ENCODE assay signal across 21 cellular contexts in the genomic region with DNA sequence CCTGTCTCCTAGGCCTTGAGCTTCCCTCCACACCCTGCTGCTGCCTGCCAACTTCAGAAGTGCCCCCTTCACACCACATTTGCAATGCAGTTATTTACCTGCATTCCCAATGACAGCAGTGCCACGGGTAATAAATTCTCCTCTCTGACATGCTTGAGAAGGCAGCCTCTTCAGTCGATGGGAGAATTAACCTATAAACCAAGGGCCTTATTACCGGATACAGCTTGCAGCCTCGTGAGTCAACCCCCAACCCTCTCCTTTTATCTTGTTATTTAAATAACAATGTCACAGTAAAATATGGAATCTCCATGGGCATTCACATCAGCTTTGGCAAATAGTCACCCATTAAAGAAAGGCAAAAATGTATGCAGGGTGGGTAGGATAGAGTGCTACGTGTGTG. TPM values are rescaled to one million over a fixed set of nuclear protein-coding genes. Genes with fewer than 3 reads are reported as not detected.
DNase-seq lines count a peak whose midpoint lies in the region; ATAC-seq and TF ChIP-seq lines count a peak whose summit lies in the region.
"Had no signal": no experiment of that assay in that cellular context is flagged by ENCODE, and none has a peak within 500 bp of the region (broad histone marks: within the 10 kb centered on the region; RNA-seq: fewer than 3 reads in every experiment).

No MANE protein-coding gene starts in this region.

- no peak overlapping the region for H3K4me3 ChIP-seq in kidney epithelial cell (ENCODE audit: low read depth, low read length)
- no peak overlapping the region for H3K4me3 ChIP-seq in H7 (ENCODE audit: insufficient read depth, low read depth, low read length)
- H3K4me3 ChIP-seq: A549; BLaER1 treated with 17β-estradiol and CSF1 and Interleukin-3, amounts not matched to agents 10 nM and 100 nM had no signal

- no peak for ATAC-seq in GM19023 (IDR thresholded peaks at IDR 0.05; ENCODE audit: unreplicated experiment)
- ATAC-seq: A549; stimulated activated naive B cell treated with anti-CD40 and anti-IgM and Interleukin-4, amounts not matched to agents 10 μg/mL and 1 μg/mL and 100 μg/mL, for 72 hours had no signal

- DNase-seq in DMS153 (lab: John Stamatoyannopoulos, UW) = peak; percentile 52
- peak; percentile 49 to 94 (median 80) for DNase-seq in NCI-H1417 (lab: John Stamatoyannopoulos, UW)
- peak; percentile 63 to 72 for DNase-seq in NCI-H524 (lab: John Stamatoyannopoulos, UW)
- peak; percentile 51 for DNase-seq in kidney epithelial cell (ENCODE audit: low read depth)
- DNase-seq in activated CD8-positive, alpha-beta memory T cell treated with anti-CD3 and anti-CD28 coated beads for 24 hours = no peak
- DNase-seq in foreskin melanocyte = no peak
- no peak for DNase-seq in H7
- DNase-seq: activated CD4-positive, alpha-beta memory T cell treated with anti-CD3 and anti-CD28 coated beads, Interleukin-2, amount 10 ng/mL, durations not matched to agents 7 days and 5 days; activated naive CD4-positive, alpha-beta T cell treated with anti-CD3 and anti-CD28 coated beads for 36 hours; activated T-cell treated with anti-CD3 and anti-CD28 coated beads, Interleukin-2, amount 50 U/mL, for 24 hours; DMS 273 treated with DMSO at 0.1 percent for 48 hours; IMR-90; kidney; mesenchymal stem cell; NCI-H2171; Right ventricle myocardium superior; stimulated activated naive B cell treated with anti-CD40 and anti-IgM and Interleukin-4, amounts not matched to agents 10 μg/mL and 1 μg/mL and 100 μg/mL, for 72 hours had no signal

- H3K27me3 ChIP-seq in kidney epithelial cell (ENCODE audit: control insufficient read depth, insufficient read depth, low read length) (no peaks in the 10 kb centered on the region), H7 (ENCODE audit: control insufficient read depth, insufficient read depth, low read length) (no peaks in the 10 kb centered on the region)
- H3K27me3 ChIP-seq: BLaER1 treated with 17β-estradiol and CSF1 and Interleukin-3, amounts not matched to agents 10 nM and 100 nM had no signal

- no peaks in the 10 kb centered on the region for H3K36me3 ChIP-seq in kidney epithelial cell (ENCODE audit: control insufficient read depth, insufficient read depth, low read length)
- H3K36me3 ChIP-seq in H7 (replicated peaks; ENCODE audit: control insufficient read depth, insufficient read depth, low read length) = no peaks in the 10 kb centered on the region
- H3K36me3 ChIP-seq: BLaER1 treated with 17β-estradiol and CSF1 and Interleukin-3, amounts not matched to agents 10 nM and 100 nM had no signal

- no peak for TF ChIP-seq CTCF in kidney epithelial cell (IDR thresholded peaks at IDR 0.05; ENCODE audit: insufficient read depth, low read length, poor library complexity, severe bottlenecking)

RNA-seq across cellular contexts. Expression of gene LGI2, which starts 34.7 kb away (rescaled TPM):
- total RNA-seq in kidney epithelial cell = 0.25 and 0.75 TPM in 2 replicates
- total RNA-seq in H7 (2014; rRNA removed; shearing (Covaris generic)) = 0.94 and 3.1 TPM in 2 replicates
- total RNA-seq: activated CD4-positive, alpha-beta memory T cell treated with anti-CD3 and anti-CD28 coated beads, Interleukin-2, amount 10 ng/mL, durations not matched to agents 7 days and 5 days; activated naive CD4-positive, alpha-beta T cell treated with anti-CD3 and anti-CD28 coated beads for 36 hours; IMR-90; MCF 10A had no signal

Comparison
In these comparisons a context has a peak if more than half of its experiments do, and no peak if none do; other contexts are left out.
1. DNase-seq: peak in DMS153 (single experiment), NCI-H1417 (3 of 3), NCI-H524 (2 of 2) and kidney epithelial cell (single experiment); none in activated CD8-positive, alpha-beta memory T cell treated with anti-CD3 and anti-CD28 coated beads for 24 hours (single experiment), foreskin melanocyte (single experiment) and H7 (single experiment).